18 cellular contexts compared by ENCODE assay signal in genomic region chr2:160104115-160104514, GRCh38. TPM values are rescaled to one million over a fixed set of nuclear protein-coding genes. Genes with fewer than 3 reads are reported as not detected.
DNase-seq lines count a peak whose midpoint lies in the region; ATAC-seq, FAIRE-seq and TF ChIP-seq lines count a peak whose summit lies in the region.
"Had no signal": no experiment of that assay in that cellular context is flagged by ENCODE, and none has a peak within 500 bp of the region (broad histone marks: within the 10 kb centered on the region; RNA-seq: fewer than 3 reads in every experiment).

No MANE protein-coding gene starts in this region.

- TF ChIP-seq POLR2A in H54 (IDR thresholded peaks at IDR 0.05; ENCODE audit: low read depth, low read length), result no peak

- no peaks in the 10 kb centered on the region for H3K27me3 ChIP-seq in bronchial epithelial cell (ENCODE audit: control insufficient read depth, insufficient read depth, low read length)
- H3K27me3 ChIP-seq: BE2C had no signal

- FAIRE-seq in H54 (lab: Jason Lieb, UNC) (peak; percentile 48), bronchial epithelial cell (lab: Jason Lieb, UNC) (peak; percentile 18)
- FAIRE-seq: A204.1, D721Med, HTR-8/SVneo, K562 had no signal

- no peak for TF ChIP-seq CTCF in bronchial epithelial cell (IDR thresholded peaks at IDR 0.05; ENCODE audit: insufficient read depth, low read length, severe bottlenecking)

- ATAC-seq in left lobe of liver, result peak; percentile 38
- ATAC-seq: K562 had no signal

- no peak overlapping the region for H3K4me3 ChIP-seq in bronchial epithelial cell (ENCODE audit: low read depth, low read length)
- H3K4me3 ChIP-seq: K562 had no signal

- H3K36me3 ChIP-seq in bronchial epithelial cell (ENCODE audit: control insufficient read depth, insufficient read depth, low read length), result peaks cover 15% of the 10 kb centered on the region
- H3K36me3 ChIP-seq: BE2C had no signal

- no peak for DNase-seq in H54 (ENCODE audit: insufficient read length, low spot score)
- no peak for DNase-seq in bronchial epithelial cell (ENCODE audit: low read depth)
- DNase-seq in left lobe of liver (ENCODE audit: low spot score), result no peak
- DNase-seq in NCI-H226, result no peak
- no peak for DNase-seq in NCI-H2107 treated with DMSO at 0.1 percent for 48 hours (lab: John Stamatoyannopoulos, UW; ENCODE audit: unreplicated experiment)
- DNase-seq in activated naive CD4-positive, alpha-beta T cell treated with Interleukin-2 at 50 U/mL for 16 hours, result no peak
- no peak for DNase-seq in NCI-H2196 (lab: John Stamatoyannopoulos, UW; ENCODE audit: unreplicated experiment)
- DNase-seq: ACHN; BE2C; Caco-2; CD4-positive, alpha-beta T cell; GDM1; HCEC 1CT; IMR-90 had no signal

RNA-seq across cellular contexts. Expression of gene PLA2R1, which starts 41.7 kb away (rescaled TPM):
- total RNA-seq in bronchial epithelial cell (2.1 and 4.5 TPM in 2 replicates), left lobe of liver (1.3 TPM)
- total RNA-seq: CD4-positive, alpha-beta T cell; K562 had no signal
